Comparison of ENCODE assay signal across 14 cellular contexts in the genomic region with DNA sequence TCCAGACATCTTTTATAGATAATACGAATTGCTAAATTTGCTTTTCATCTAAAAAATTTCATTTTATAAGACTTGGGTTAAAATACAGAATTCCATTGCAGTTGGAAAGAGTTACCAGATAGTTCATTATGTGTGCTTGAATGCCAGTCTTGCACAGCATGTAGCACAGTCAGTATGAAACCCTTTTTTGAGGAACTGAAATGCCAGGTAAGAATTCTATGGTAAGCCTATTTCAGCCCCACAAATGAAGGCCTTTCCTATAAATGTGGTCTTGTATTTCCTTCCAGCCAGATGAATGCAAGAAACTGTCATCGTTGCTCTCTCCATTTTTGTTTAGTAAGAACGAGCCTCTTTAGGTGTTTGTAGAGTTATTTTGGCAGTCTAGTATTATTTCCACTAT.
DNase-seq lines count a peak whose midpoint lies in the region; ATAC-seq and TF ChIP-seq lines count a peak whose summit lies in the region.
"Had no signal": no experiment of that assay in that cellular context is flagged by ENCODE, and none has a peak within 500 bp of the region (broad histone marks: within the 10 kb centered on the region; RNA-seq: fewer than 3 reads in every experiment).

No MANE protein-coding gene starts in this region.

- no peak overlapping the region for H3K4me3 Mint-ChIP-seq in CD4-positive, alpha-beta T cell
- H3K4me3 Mint-ChIP-seq: activated CD8-positive, alpha-beta T cell treated with anti-CD3 and anti-CD28 coated beads, Interleukin-2, amount 10 ng/mL, durations not matched to agents 7 days and 5 days; immature natural killer cell had no signal

- peaks cover 26% of the 10 kb centered on the region for H3K36me3 Mint-ChIP-seq in CD4-positive, alpha-beta T cell (ENCODE audit: low read depth)

- no peaks in the 10 kb centered on the region for H3K27me3 ChIP-seq in CD4-positive, alpha-beta T cell (ENCODE audit: control insufficient read depth, insufficient read depth, low read length)
- H3K27me3 ChIP-seq: adrenal gland had no signal

- TF ChIP-seq CTCF in CD4-positive, alpha-beta T cell (IDR thresholded peaks at IDR 0.05), result no peak

- ATAC-seq in GM18508 (IDR thresholded peaks at IDR 0.05; ENCODE audit: insufficient read depth, unreplicated experiment) (peak; percentile 96), GM21367 (IDR thresholded peaks at IDR 0.05; ENCODE audit: unreplicated experiment) (peak; percentile 97), HG03025 (IDR thresholded peaks at IDR 0.05; ENCODE audit: low FRiP score, unreplicated experiment) (peak; percentile 96)
- ATAC-seq in CD4-positive, alpha-beta T cell (ENCODE audit: poor library complexity), result no peak
- ATAC-seq: activated CD8-positive, alpha-beta T cell treated with anti-CD3 and anti-CD28 coated beads, Interleukin-2, amount 10 ng/mL, durations not matched to agents 7 days and 5 days had no signal

- no peaks in the 10 kb centered on the region for H3K27me3 Mint-ChIP-seq in CD4-positive, alpha-beta T cell

- H3K4me1 Mint-ChIP-seq in CD4-positive, alpha-beta T cell (ENCODE audit: low read depth), result no peaks in the 10 kb centered on the region

- no peaks in the 10 kb centered on the region for H3K9me3 ChIP-seq in CD4-positive, alpha-beta T cell (ENCODE audit: control insufficient read depth, low read length)
- H3K9me3 ChIP-seq: adrenal gland had no signal

- intact Hi-C loops in CD4-positive, alpha-beta T cell (cut with DNase I, micrococcal nuclease), result loop anchor here (5.0 to 10.0 kb wide), 2 partner anchors 233 to 236 kb away; a partner anchor contains a TSS

- no peaks in the 10 kb centered on the region for H3K9me3 Mint-ChIP-seq in CD4-positive, alpha-beta T cell
- H3K9me3 Mint-ChIP-seq: immature natural killer cell had no signal

- H3K27ac Mint-ChIP-seq in CD4-positive, alpha-beta T cell, result no peak overlapping the region
- H3K27ac Mint-ChIP-seq: activated CD8-positive, alpha-beta T cell treated with anti-CD3 and anti-CD28 coated beads, Interleukin-2, amount 10 ng/mL, durations not matched to agents 7 days and 5 days had no signal

- POLR2A ChIA-PET in CD4-positive, alpha-beta T cell (lab: Charles Lee), result no interaction called here

- no peak overlapping the region for H3K27ac ChIP-seq in CD4-positive, alpha-beta T cell (ENCODE audit: low read depth, low read length)
- H3K27ac ChIP-seq: adrenal gland had no signal

- CTCF ChIA-PET in CD4-positive, alpha-beta T cell (lab: Charles Lee), result no interaction called here

- DNase-seq in NAMALWA (ENCODE audit: low spot score) (peak; percentile 11), Ammon's horn (ENCODE audit: low spot score) (no peak), D341Med (ENCODE audit: low spot score) (no peak), amygdala (lab: John Stamatoyannopoulos, UW) (no peak)
- no peak for DNase-seq in CD4-positive, alpha-beta T cell
- DNase-seq: activated CD8-positive, alpha-beta T cell treated with anti-CD3 and anti-CD28 coated beads, Interleukin-2, amount 10 ng/mL, durations not matched to agents 7 days and 5 days; adrenal gland; C1 segment of cervical spinal cord; immature natural killer cell; NCI-H2107; stimulated activated CD4-positive, alpha-beta T cell treated with anti-CD3 and anti-CD28 coated beads, Interleukin-4, amount 100 ng/mL, for 4 hours had no signal
